11 cellular contexts compared by ENCODE assay signal in the genomic region with DNA sequence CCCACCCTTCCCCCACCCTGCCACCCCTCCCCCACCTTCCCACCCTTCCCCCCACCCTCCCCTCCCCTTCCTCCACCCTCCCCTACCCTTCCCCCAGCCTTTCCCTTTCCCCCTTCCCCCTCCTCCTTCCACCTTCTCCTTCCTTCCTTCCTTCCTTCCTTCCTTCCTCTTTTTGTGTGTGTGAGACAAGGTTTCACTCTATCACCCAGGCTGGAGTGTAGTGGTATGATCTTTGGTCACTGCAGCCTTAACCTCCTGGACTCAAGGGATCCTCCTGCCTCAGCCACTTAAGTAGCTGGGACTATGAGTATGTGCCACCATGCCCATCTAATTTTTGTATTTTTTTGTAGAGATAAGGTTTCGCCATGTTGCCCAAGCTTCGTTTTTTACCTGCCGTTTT. TPM values are rescaled to one million over a fixed set of nuclear protein-coding genes. Genes with fewer than 3 reads are reported as not detected.
A peak's percentile ranks its signal among the peaks of the same experiment; 100 is the strongest.
DNase-seq lines count a peak whose midpoint lies in the region; ATAC-seq and TF ChIP-seq lines count a peak whose summit lies in the region.
"Had no signal": no experiment of that assay in that cellular context is flagged by ENCODE, and none has a peak within 500 bp of the region (broad histone marks: within the 10 kb centered on the region; RNA-seq: fewer than 3 reads in every experiment).

No MANE protein-coding gene starts in this region.

- TF ChIP-seq CTCF in CD4-positive, alpha-beta T cell (IDR thresholded peaks at IDR 0.05) = no peak
- no peak for TF ChIP-seq CTCF in NB4 (IDR thresholded peaks at IDR 0.05; ENCODE audit: low read depth, low read length)
- no peak for TF ChIP-seq CTCF in dorsolateral prefrontal cortex (IDR thresholded peaks at IDR 0.05 in 54 of 56, conservative IDR thresholded peaks at IDR 0.05 in 2 of 56; ENCODE audit: low read depth in 1 of 56, partially characterized antibody in 56 of 56)
- no peak for TF ChIP-seq CTCF in lower leg skin (IDR thresholded peaks at IDR 0.05)

- no peak overlapping the region for H3K27ac ChIP-seq in CD4-positive, alpha-beta T cell (ENCODE audit: low read depth, low read length)
- H3K27ac ChIP-seq in dorsolateral prefrontal cortex (peak overlapping the region in 33 of 59 donors; percentile 1 to 82 (median 60)), trophoblast cell (ENCODE audit: low read depth, low read length) (peak overlapping the region; percentile 84)

- H3K4me2 ChIP-seq in trophoblast cell (ENCODE audit: low read length) = no peak overlapping the region

- no peak overlapping the region for H3K4me3 Mint-ChIP-seq in CD4-positive, alpha-beta T cell

- peak overlapping the region; percentile 55 for H2BK5ac ChIP-seq in trophoblast cell (ENCODE audit: low read depth, low read length, poor library complexity)

- H3K4me3 ChIP-seq in NB4 (ENCODE audit: low read depth, low read length) = no peak overlapping the region
- no peak overlapping the region for H3K4me3 ChIP-seq in dorsolateral prefrontal cortex
- no peak overlapping the region for H3K4me3 ChIP-seq in trophoblast cell (ENCODE audit: low read depth, low read length)
- H3K4me3 ChIP-seq in lower leg skin (ENCODE audit: low read depth, poor library complexity, severe bottlenecking) = no peak overlapping the region

- peaks cover 26% of the 10 kb centered on the region for H3K79me1 ChIP-seq in trophoblast cell (ENCODE audit: low read length)

- H3K27ac Mint-ChIP-seq in CD4-positive, alpha-beta T cell = peak overlapping the region; percentile 81

- peak overlapping the region; percentile 39 for H3K14ac ChIP-seq in trophoblast cell (ENCODE audit: low read length)

- no peaks in the 10 kb centered on the region for H3K27me3 Mint-ChIP-seq in CD4-positive, alpha-beta T cell

- H4K8ac ChIP-seq in trophoblast cell (ENCODE audit: low read depth, low read length) = peak overlapping the region; percentile 30

- in situ Hi-C loops in KBM-7 (cut with MboI; ENCODE audit: low pct_unique_long_range_greater_than_20kb, low sequenced_read_pairs) = no loop called here

- peak overlapping the region; percentile 45 for H2BK120ac ChIP-seq in trophoblast cell (ENCODE audit: insufficient read depth, low read length, poor library complexity)

- POLR2A ChIA-PET in CD4-positive, alpha-beta T cell (lab: Charles Lee) = no interaction called here

- H2AFZ ChIP-seq in trophoblast cell (ENCODE audit: insufficient read depth, low read length, poor library complexity) = no peak overlapping the region

- ATAC-seq in CD4-positive, alpha-beta T cell (ENCODE audit: poor library complexity) = no peak
- ATAC-seq in HG03521 (IDR thresholded peaks at IDR 0.05; ENCODE audit: unreplicated experiment) (no peak), GM21390 (IDR thresholded peaks at IDR 0.05; ENCODE audit: unreplicated experiment) (no peak)

- no peak overlapping the region for H2AK5ac ChIP-seq in trophoblast cell (ENCODE audit: low read length)

- peak overlapping the region; percentile 51 for H3K18ac ChIP-seq in trophoblast cell (ENCODE audit: low read length)

- H3K27me3 ChIP-seq in CD4-positive, alpha-beta T cell (ENCODE audit: control insufficient read depth, insufficient read depth, low read length) = no peaks in the 10 kb centered on the region
- H3K27me3 ChIP-seq in dorsolateral prefrontal cortex = no peaks in the 10 kb centered on the region
- H3K27me3 ChIP-seq in trophoblast cell (ENCODE audit: insufficient read depth, low read length) = no peaks in the 10 kb centered on the region

- peak overlapping the region; percentile 85 for H4K91ac ChIP-seq in trophoblast cell (ENCODE audit: low read depth, low read length)

- H3K9me3 ChIP-seq in CD4-positive, alpha-beta T cell (ENCODE audit: control insufficient read depth, low read length) = no peaks in the 10 kb centered on the region
- no peaks in the 10 kb centered on the region for H3K9me3 ChIP-seq in trophoblast cell (ENCODE audit: insufficient read depth, low read depth, low read length)

- CTCF ChIA-PET in CD4-positive, alpha-beta T cell (lab: Charles Lee) = no interaction called here

- WGBS in trophoblast cell (ENCODE audit: extremely low coverage, insufficient coverage, insufficient read length) = no CpG with 5 or more reads among the region's 3 CpGs
- WGBS in lower leg skin, 2 donors = 42 to 61% methylated on average over 3 of the region's 3 CpGs

- no peak overlapping the region for H3K4ac ChIP-seq in trophoblast cell (ENCODE audit: low read depth, low read length)

- H3K36me3 Mint-ChIP-seq in CD4-positive, alpha-beta T cell (ENCODE audit: low read depth) = peaks cover 70% of the 10 kb centered on the region

- peaks cover 4% of the 10 kb centered on the region for H3K79me2 ChIP-seq in trophoblast cell (ENCODE audit: control insufficient read depth, insufficient read depth, low read length, poor library complexity)

- DNase-seq in CD4-positive, alpha-beta T cell = no peak
- DNase-seq in NB4 (ENCODE audit: low read depth) = peak; percentile 35
- no peak for DNase-seq in dorsolateral prefrontal cortex
- peak in 1 of 2 donors; percentile 28 for DNase-seq in trophoblast cell
- no peak for DNase-seq in KBM-7
- DNase-seq in lower leg skin (ENCODE audit: low spot score in 2 of 2) = no peak
- DNase-seq: MM.1S had no signal

- intact Hi-C loops in CD4-positive, alpha-beta T cell (cut with DNase I, micrococcal nuclease) = no loop called here
- intact Hi-C loops in dorsolateral prefrontal cortex (cut with DNase I) = no loop called here
- intact Hi-C loops in lower leg skin (cut with DNase I; ENCODE audit: low total_unique reads) = no loop called here

- peaks cover 32 to 43% of the 10 kb centered on the region in 2 experiments for H3K4me1 ChIP-seq in trophoblast cell (ENCODE audit: control insufficient read depth in 1 of 2, insufficient read depth in 2 of 2, low read length in 2 of 2)

- no peak for TF ChIP-seq POLR2A in NB4 (IDR thresholded peaks at IDR 0.05; ENCODE audit: extremely low read depth, insufficient read length)
- TF ChIP-seq POLR2A in lower leg skin (IDR thresholded peaks at IDR 0.05) = no peak

- H3K23ac ChIP-seq in trophoblast cell (ENCODE audit: low read length) = no peak overlapping the region

- no peaks in the 10 kb centered on the region for H3K9me3 Mint-ChIP-seq in CD4-positive, alpha-beta T cell

- H4K12ac ChIP-seq in trophoblast cell (ENCODE audit: low read depth, low read length) = no peak overlapping the region

- peaks cover 28% of the 10 kb centered on the region for H3K4me1 Mint-ChIP-seq in CD4-positive, alpha-beta T cell (ENCODE audit: low read depth)

- H2BK12ac ChIP-seq in trophoblast cell (ENCODE audit: low read length) = peak overlapping the region; percentile 37

- H3K36me3 ChIP-seq in trophoblast cell (ENCODE audit: control insufficient read depth in 1 of 2, insufficient read depth in 2 of 2, low read length in 2 of 2) = peaks cover 23% of the 10 kb centered on the region in 2 experiments

- H3K9ac ChIP-seq in trophoblast cell (ENCODE audit: low read length) = no peak overlapping the region

RNA-seq across cellular contexts. Expression of gene CYP17A1, which starts 35.2 kb away (rescaled TPM):
- total RNA-seq in CD4-positive, alpha-beta T cell = not detected
- total RNA-seq in dorsolateral prefrontal cortex (1 to 10 TPM in 2 of 120 experiments, not detected in 118; 3.8 to 4.8 TPM), lower leg skin (under 1 TPM in 1 of 4 donors, not detected in 3; 0.26 TPM)
- not detected in 2 replicates for polyA plus RNA-seq in trophoblast cell (2013)
- total RNA-seq: lung microvascular endothelial cell, OCI-LY7 had no signal

RNA-seq across cellular contexts. Expression of gene BORCS7, which starts 52.1 kb away (rescaled TPM):
- total RNA-seq in CD4-positive, alpha-beta T cell = 10 to 100 TPM; 10.6 to 11.6 TPM
- total RNA-seq in dorsolateral prefrontal cortex (10 to 100 TPM; 13.2 to 36.5 (median 22.8) TPM), lower leg skin (10 to 100 TPM; 11.7 to 34.5 (median 24.9) TPM)
- polyA plus RNA-seq in trophoblast cell (2013) = 10.6 and 10.9 TPM in 2 replicates

RNA-seq across cellular contexts. Expression of gene WBP1L, which starts 58.2 kb away (rescaled TPM):
- 1 to 10 TPM; 6.1 to 6.5 TPM for total RNA-seq in CD4-positive, alpha-beta T cell
- total RNA-seq in dorsolateral prefrontal cortex (10 to 100 TPM; 27.9 to 71.0 (median 38.0) TPM), lower leg skin (100 to 1,000 TPM; 144 to 171 (median 163) TPM)
- polyA plus RNA-seq in trophoblast cell (2013) = 65.4 and 67.3 TPM in 2 replicates
